In the genomic region with DNA sequence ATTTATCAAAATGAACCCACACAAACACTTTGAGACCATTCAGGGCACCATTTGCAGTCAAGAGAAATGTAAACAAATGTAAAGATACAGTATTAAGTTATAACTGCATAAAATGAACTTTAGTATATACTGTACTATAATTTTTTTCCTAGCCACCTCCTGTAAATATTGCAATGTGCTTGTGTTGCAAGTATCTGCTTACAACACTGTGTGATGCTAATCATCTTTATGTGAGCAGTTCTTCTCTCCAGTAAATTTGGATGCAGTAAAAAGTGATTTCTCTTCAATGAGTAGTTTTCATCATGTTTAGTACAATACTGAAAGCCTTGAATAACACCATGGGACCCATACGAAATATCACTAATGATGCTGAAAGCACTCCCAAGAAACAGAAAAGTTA, we compare ENCODE assay signal across 22 cellular contexts. TPM values are rescaled to one million over a fixed set of nuclear protein-coding genes. Genes with fewer than 3 reads are reported as not detected.
DNase-seq lines count a peak whose midpoint lies in the region; ATAC-seq, FAIRE-seq and TF ChIP-seq lines count a peak whose summit lies in the region.
"Had no signal": no experiment of that assay in that cellular context is flagged by ENCODE, and none has a peak within 500 bp of the region (broad histone marks: within the 10 kb centered on the region; RNA-seq: fewer than 3 reads in every experiment).

No MANE protein-coding gene starts in this region.

- no peaks in the 10 kb centered on the region for H3K9me3 Mint-ChIP-seq in T-cell
- H3K9me3 Mint-ChIP-seq: H9, neural crest cell had no signal

- peak; percentile 25 for FAIRE-seq in D721Med (lab: Jason Lieb, UNC)
- FAIRE-seq in GM12891 (lab: Jason Lieb, UNC) = no peak

- H3K4me3 ChIP-seq in AG10803 (ENCODE audit: low read length) (no peak overlapping the region), testis (no peak overlapping the region)
- H3K4me3 ChIP-seq: Peyer's patch, suprapubic skin had no signal

- TF ChIP-seq POLR2A in GM12891 (IDR thresholded peaks at IDR 0.05; ENCODE audit: low read depth, low read length) (no peak), testis (IDR thresholded peaks at IDR 0.05) (no peak)

- peak overlapping the region; percentile 49 to 58 for H3K27ac Mint-ChIP-seq in T-cell
- H3K27ac Mint-ChIP-seq: activated CD8-positive, alpha-beta memory T cell treated with anti-CD3 and anti-CD28 coated beads, Interleukin-2, amount 10 ng/mL, durations not matched to agents 7 days and 5 days had no signal

- WGBS in testis, 2 donors = 48 to 54% methylated on average over 1 of the region's 1 CpG

- CTCF ChIA-PET in T-cell (lab: Charles Lee) = interaction anchor here in 1 of 2 donors (0.6 kb wide), 1 partner anchor 20 kb away, joined by 4 read pairs; no protein-coding TSS in a partner anchor

- H3K27ac ChIP-seq in testis = no peak overlapping the region
- H3K27ac ChIP-seq: Peyer's patch, suprapubic skin had no signal

- POLR2A ChIA-PET in T-cell (lab: Charles Lee) = no interaction called here

- no peak for TF ChIP-seq CTCF in AG10803 (conservative IDR thresholded peaks at IDR 0.05; ENCODE audit: low read length)
- no peak for TF ChIP-seq CTCF in D721Med (IDR thresholded peaks at IDR 0.05; ENCODE audit: insufficient read depth, missing control alignments)
- TF ChIP-seq CTCF in testis (IDR thresholded peaks at IDR 0.05) = no peak

- H3K4me3 Mint-ChIP-seq in T-cell = peak overlapping the region in 2 of 3 donors; percentile 1 to 3
- H3K4me3 Mint-ChIP-seq: activated CD8-positive, alpha-beta memory T cell treated with anti-CD3 and anti-CD28 coated beads, Interleukin-2, amount 10 ng/mL, durations not matched to agents 7 days and 5 days; neural crest cell had no signal

- ATAC-seq in T-cell (replicated peaks in 1 of 4) = peak in 1 of 4 experiments; percentile 6
- ATAC-seq: activated CD8-positive, alpha-beta memory T cell treated with anti-CD3 and anti-CD28 coated beads, Interleukin-2, amount 10 ng/mL, durations not matched to agents 7 days and 5 days; esophagus mucosa; left colon had no signal

- DNase-seq in AG10803 (ENCODE audit: low read depth) (peak; percentile 24), D721Med (ENCODE audit: insufficient read length, low spot score) (no peak), T-cell (no peak), fibroblast of peridontal ligament (ENCODE audit: extremely low read depth) (peak; percentile 15), GM12891 (ENCODE audit: insufficient read length, low spot score) (no peak), testis (no peak), NCI-H1417 (lab: John Stamatoyannopoulos, UW) (no peak)
- DNase-seq: activated CD4-positive, CD25-positive, alpha-beta regulatory T cell treated with anti-CD3 and anti-CD28 coated beads, Interleukin-2, amount 50 U/mL, for 72 hours; activated CD8-positive, alpha-beta memory T cell treated with anti-CD3 and anti-CD28 coated beads, Interleukin-2, amount 10 ng/mL, durations not matched to agents 7 days and 5 days; activated gamma-delta T cell; anterior cingulate cortex; effector CD4-positive, alpha-beta T cell; H9; left colon; MM.1S; NCI-H187 treated with DMSO at 0.1 percent for 48 hours; NCI-H226; Peyer's patch; T-helper 9 cell had no signal

- no peaks in the 10 kb centered on the region for H3K27me3 ChIP-seq in testis
- H3K27me3 ChIP-seq: Peyer's patch, suprapubic skin had no signal

- intact Hi-C loops in testis (cut with DNase I; ENCODE audit: low total_unique reads) = no loop called here

- no peaks in the 10 kb centered on the region for H3K4me1 ChIP-seq in testis

- no peaks in the 10 kb centered on the region for H3K9me3 ChIP-seq in testis
- H3K9me3 ChIP-seq: Peyer's patch, suprapubic skin had no signal

- H3K4me1 Mint-ChIP-seq in T-cell = peaks cover 89 to 95% (median 92%) of the 10 kb centered on the region in 3 donors

- H3K36me3 ChIP-seq in testis (ENCODE audit: low read depth, missing control alignments) = no peaks in the 10 kb centered on the region
- H3K36me3 ChIP-seq: Peyer's patch had no signal

- peaks cover 18% of the 10 kb centered on the region for H3K36me3 Mint-ChIP-seq in T-cell

- H3K27me3 Mint-ChIP-seq in T-cell = no peaks in the 10 kb centered on the region
- H3K27me3 Mint-ChIP-seq: activated CD8-positive, alpha-beta memory T cell treated with anti-CD3 and anti-CD28 coated beads, Interleukin-2, amount 10 ng/mL, durations not matched to agents 7 days and 5 days had no signal

TF ChIP-seq in GM12891, 5 proteins besides CTCF, POLR2A, EP300 and RAD21:
- TF ChIP-seq POLR2AphosphoS5 (IDR thresholded peaks at IDR 0.05; ENCODE audit: low read depth, low read length) (no peak), SPI1 (IDR thresholded peaks at IDR 0.05; ENCODE audit: low read depth, low read length) (no peak), PAX5 (IDR thresholded peaks at IDR 0.05; ENCODE audit: insufficient read depth, low read length, severe bottlenecking) (no peak)
TF ChIP-seq in GM12891: peak in this region for 0.

RNA-seq across cellular contexts. Expression of gene G3BP1, which starts 9.4 kb away (rescaled TPM):
- total RNA-seq in T-cell = 100 to 1,000 TPM; 109 to 185 (median 170) TPM
- 62.8 TPM for polyA plus RNA-seq in GM12891 (2012; ENCODE audit: low read depth, missing spikeins)
- 100 to 1,000 TPM; 112 TPM for total RNA-seq in testis
- polyA plus RNA-seq in testis (ENCODE audit: insufficient read depth, low read depth, low replicate concordance) = 115 TPM

RNA-seq across cellular contexts. Expression of gene ATOX1, which starts 22.8 kb away (rescaled TPM):
- total RNA-seq in T-cell (10 to 100 TPM; 21.4 to 33.8 (median 30.9) TPM), testis (100 to 1,000 TPM; 135 to 145 TPM)
- 200 TPM for polyA plus RNA-seq in GM12891 (2012; ENCODE audit: low read depth, missing spikeins)
- 115 TPM for polyA plus RNA-seq in testis (ENCODE audit: insufficient read depth, low read depth, low replicate concordance)

Comparison
In these comparisons a context has a peak if more than half of its experiments do, and no peak if none do; other contexts are left out.
1. DNase-seq: peak in AG10803 (single experiment) and fibroblast of peridontal ligament (single experiment); none in D721Med (single experiment), T-cell (0 of 34), GM12891 (single experiment), testis (single experiment) and NCI-H1417 (0 of 3).